25 cellular contexts compared by ENCODE assay signal in genomic region chr12:117844114-117844513, GRCh38.
DNase-seq lines count a peak whose midpoint lies in the region; ATAC-seq, FAIRE-seq and TF ChIP-seq lines count a peak whose summit lies in the region.
"Had no signal": no experiment of that assay in that cellular context is flagged by ENCODE, and none has a peak within 500 bp of the region (broad histone marks: within the 10 kb centered on the region; RNA-seq: fewer than 3 reads in every experiment).

No MANE protein-coding gene starts in this region.

- TF ChIP-seq EP300 in HepG2 (IDR thresholded peaks at IDR 0.05; ENCODE audit: low read depth in 2 of 2, low read length in 2 of 2) (no peak), HepG2 (CRISPR knock-in tag; IDR thresholded peaks at IDR 0.05; ENCODE audit: borderline replicate concordance) (no peak), sigmoid colon (IDR thresholded peaks at IDR 0.05) (no peak)

- no peak overlapping the region for H2AFZ ChIP-seq in HepG2 (ENCODE audit: low read length)

- CTCF ChIA-PET in HepG2 (lab: Yijun Ruan, JAX; ENCODE audit: low intra/inter-chr PET ratio, low total read pairs): no interaction called here

- TF ChIP-seq CTCF in HepG2 (CRISPR knock-in tag; IDR thresholded peaks at IDR 0.05) (no peak), right lobe of liver (IDR thresholded peaks at IDR 0.05) (no peak), sigmoid colon (IDR thresholded peaks at IDR 0.05) (no peak), D721Med (IDR thresholded peaks at IDR 0.05; ENCODE audit: insufficient read depth, missing control alignments) (no peak)

- no TSS peak for BruUV-seq in HepG2 (replicated peaks; lab: Mats Ljungman, UMichigan)

- no peak for DNase-seq in HepG2 (ENCODE audit: low spot score)
- no peak for DNase-seq in right lobe of liver
- peak; percentile 26 for DNase-seq in NCI-H524 treated with DMSO at 0.1 percent for 48 hours (lab: John Stamatoyannopoulos, UW)
- DNase-seq in sigmoid colon: peak; percentile 7
- DNase-seq in central memory CD4-positive, alpha-beta T cell: no peak
- DNase-seq in D721Med (ENCODE audit: insufficient read length, low spot score): no peak
- DNase-seq: AML-193; Caco-2; Calu3; CD4-positive, alpha-beta T cell; CD8-positive, alpha-beta T cell; DMS 273 treated with DMSO at 0.1 percent for 48 hours; DMS153; DMS53; DMS79; DND-41; EL; GDM1 had no signal

- no peak for TF ChIP-seq POLR2A in HepG2 (IDR thresholded peaks at IDR 0.05; ENCODE audit: insufficient read depth in 1 of 2, low read depth in 2 of 2, low read length in 2 of 2)
- no peak for TF ChIP-seq POLR2A in right lobe of liver (IDR thresholded peaks at IDR 0.05)
- no peak for TF ChIP-seq POLR2A in sigmoid colon (IDR thresholded peaks at IDR 0.05)

- ATAC-seq in HepG2 (no peak), right lobe of liver (no peak)
- ATAC-seq: A549; CD8-positive, alpha-beta T cell; GM12878 had no signal

- WGBS in HepG2 (ENCODE audit: low lambda C conversion rate): 0% methylated on average over 1 of the region's 1 CpG
- 38% methylated on average over 1 of the region's 1 CpG for WGBS in right lobe of liver (ENCODE audit: insufficient coverage, low coverage, low lambda C conversion rate, missing lambda C conversion rate)
- WGBS in sigmoid colon, 2 donors: 95 to 99% methylated on average over 1 of the region's 1 CpG

- H3K79me2 ChIP-seq in HepG2 (ENCODE audit: insufficient read depth, low read length): no peaks in the 10 kb centered on the region

- no peak overlapping the region for H3K27ac ChIP-seq in HepG2 (ENCODE audit: extremely low read length, insufficient read depth, low read length)
- H3K27ac ChIP-seq in right lobe of liver: no peak overlapping the region
- H3K27ac ChIP-seq in sigmoid colon: no peak overlapping the region
- H3K27ac ChIP-seq: 22Rv1; A549; BLaER1 treated with 17β-estradiol and CSF1 and Interleukin-3, amounts not matched to agents 10 nM and 100 nM; C4-2B had no signal

- no peak overlapping the region for H3K9ac ChIP-seq in HepG2 (ENCODE audit: insufficient read depth, low read depth, low read length)
- H3K9ac ChIP-seq: BLaER1 treated with 17β-estradiol and CSF1 and Interleukin-3, amounts not matched to agents 10 nM and 100 nM had no signal

- H3K9me3 ChIP-seq in HepG2 (ENCODE audit: low read length): peaks cover 8% of the 10 kb centered on the region
- H3K9me3 ChIP-seq in right lobe of liver: no peaks in the 10 kb centered on the region
- no peaks in the 10 kb centered on the region for H3K9me3 ChIP-seq in sigmoid colon
- H3K9me3 ChIP-seq: Caco-2 had no signal

- POLR2A ChIA-PET in HepG2 (lab: Yijun Ruan, JAX): no interaction called here

- FAIRE-seq in HepG2 (lab: Jason Lieb, UNC) (no peak), D721Med (lab: Jason Lieb, UNC) (no peak)
- FAIRE-seq: A549, GM12878, GM12892, GM18507 had no signal

- TF ChIP-seq RAD21 in HepG2 (CRISPR knock-in tag; IDR thresholded peaks at IDR 0.05): no peak

- intact Hi-C loops in HepG2 (cut with micrococcal nuclease; ENCODE audit: unreplicated experiment) (no loop called here), right lobe of liver (cut with DNase I) (loop anchor here (5.0 to 10.0 kb wide), 2 partner anchors 607 to 609 kb away; no protein-coding TSS in a partner anchor), sigmoid colon (cut with DNase I) (no loop called here)

- H3K36me3 ChIP-seq in HepG2 (replicated peaks in 1 of 2; ENCODE audit: control insufficient read depth in 1 of 2, insufficient read depth in 2 of 2, low read length in 2 of 2) (no peaks in the 10 kb centered on the region), right lobe of liver (no peaks in the 10 kb centered on the region), sigmoid colon (no peaks in the 10 kb centered on the region)
- H3K36me3 ChIP-seq: BLaER1 treated with 17β-estradiol and CSF1 and Interleukin-3, amounts not matched to agents 10 nM and 100 nM had no signal

- no peak overlapping the region for H3K4me3 ChIP-seq in HepG2 (replicated peaks in 1 of 3; ENCODE audit: insufficient read depth in 1 of 3, low read depth in 2 of 3, low read length in 3 of 3)
- no peak overlapping the region for H3K4me3 ChIP-seq in right lobe of liver
- H3K4me3 ChIP-seq in sigmoid colon: no peak overlapping the region
- H3K4me3 ChIP-seq: A549; BLaER1 treated with 17β-estradiol and CSF1 and Interleukin-3, amounts not matched to agents 10 nM and 100 nM; GM12878 had no signal

- no peaks in the 10 kb centered on the region for H4K20me1 ChIP-seq in HepG2 (ENCODE audit: insufficient read depth, low read length)
- H4K20me1 ChIP-seq: BLaER1 treated with 17β-estradiol and CSF1 and Interleukin-3, amounts not matched to agents 10 nM and 100 nM had no signal

- no peak overlapping the region for H3K4me2 ChIP-seq in HepG2 (ENCODE audit: low read depth, low read length)
- H3K4me2 ChIP-seq: A549; BLaER1 treated with 17β-estradiol and CSF1 and Interleukin-3, amounts not matched to agents 10 nM and 100 nM had no signal

- H3K4me1 ChIP-seq in HepG2 (ENCODE audit: insufficient read depth, low read length): no peaks in the 10 kb centered on the region
- H3K4me1 ChIP-seq in right lobe of liver: no peaks in the 10 kb centered on the region
- H3K4me1 ChIP-seq in sigmoid colon: no peaks in the 10 kb centered on the region
- H3K4me1 ChIP-seq: A549, Caco-2 had no signal

- H3K27me3 ChIP-seq in HepG2 (ENCODE audit: control insufficient read depth in 1 of 2, insufficient read depth in 2 of 2, low read length in 2 of 2) (peaks cover 0 to 5% of the 10 kb centered on the region in 2 experiments; a peak in 2 of 5 replicates), right lobe of liver (no peaks in the 10 kb centered on the region), sigmoid colon (peaks cover 0 to 42% (median 11%) of the 10 kb centered on the region in 3 donors)
- H3K27me3 ChIP-seq: BLaER1 treated with 17β-estradiol and CSF1 and Interleukin-3, amounts not matched to agents 10 nM and 100 nM had no signal

- in situ Hi-C loops in HepG2 (cut with HindIII; ENCODE audit: extremely low pct_ligation_motif_present, low pct_unique_long_range_greater_than_20kb): loop anchor here (10.0 kb wide), 1 partner anchor 609 kb away; no protein-coding TSS in a partner anchor

TF ChIP-seq in HepG2, 621 proteins besides CTCF, POLR2A, EP300 and RAD21:
- TF ChIP-seq ZNF331 (CRISPR knock-in tag; IDR thresholded peaks at IDR 0.05) (peak; percentile 97), AGO2 (optimal IDR thresholded peaks at IDR 0.05; ENCODE audit: low read depth, low read length) (no peak), GTF2F1 (IDR thresholded peaks at IDR 0.05; ENCODE audit: low read length) (no peak)

Comparison
In these comparisons a context has a peak if more than half of its experiments do, and no peak if none do; other contexts are left out.
1. intact Hi-C loops: an anchor here in right lobe of liver (5.0 to 10.0 kb wide); none called in HepG2 and sigmoid colon.
2. DNase-seq: peak in NCI-H524 treated with DMSO at 0.1 percent for 48 hours (single experiment) and sigmoid colon (single experiment); none in HepG2 (single experiment), right lobe of liver (0 of 3), central memory CD4-positive, alpha-beta T cell (single experiment) and D721Med (single experiment).